In the genomic region with DNA sequence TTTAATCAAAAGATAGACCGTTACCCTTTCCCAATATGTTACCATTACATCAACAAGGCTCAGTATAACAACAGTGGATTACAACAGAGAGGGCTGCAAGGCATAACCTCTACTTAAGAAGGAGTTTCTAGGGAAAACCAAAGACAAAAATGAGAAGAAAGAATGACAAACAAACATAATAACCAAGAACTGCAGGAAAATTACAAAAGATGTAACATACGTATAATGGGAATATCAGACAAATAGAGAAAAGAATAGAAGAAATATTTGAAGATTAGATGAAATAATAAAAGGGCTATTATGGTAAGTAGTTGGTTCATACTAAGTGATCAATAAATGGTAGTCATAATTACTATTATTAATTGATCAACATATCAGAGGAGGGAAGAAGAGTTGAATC, we compare ENCODE assay signal across 10 cellular contexts. TPM values are rescaled to one million over a fixed set of nuclear protein-coding genes. Genes with fewer than 3 reads are reported as not detected.
"Had no signal": no experiment of that assay in that cellular context is flagged by ENCODE, and none has a peak within 500 bp of the region (broad histone marks: within the 10 kb centered on the region; RNA-seq: fewer than 3 reads in every experiment).

No MANE protein-coding gene starts in this region.

- DNase-seq: IMR-90, KBM-7, KG1 had no signal

- H3K4me3 ChIP-seq: K562 had no signal

- H3K27ac ChIP-seq: HL-60, KMS-11 had no signal

- FAIRE-seq: HepG2, HTR-8/SVneo, K562 had no signal

RNA-seq across cellular contexts. Expression of gene SPON1, which starts 39.1 kb away (rescaled TPM):
- total RNA-seq: HepG2, HT-29, HT1080, K562 had no signal
